ENCODE assay signal across 8 cellular contexts in the genomic region with DNA sequence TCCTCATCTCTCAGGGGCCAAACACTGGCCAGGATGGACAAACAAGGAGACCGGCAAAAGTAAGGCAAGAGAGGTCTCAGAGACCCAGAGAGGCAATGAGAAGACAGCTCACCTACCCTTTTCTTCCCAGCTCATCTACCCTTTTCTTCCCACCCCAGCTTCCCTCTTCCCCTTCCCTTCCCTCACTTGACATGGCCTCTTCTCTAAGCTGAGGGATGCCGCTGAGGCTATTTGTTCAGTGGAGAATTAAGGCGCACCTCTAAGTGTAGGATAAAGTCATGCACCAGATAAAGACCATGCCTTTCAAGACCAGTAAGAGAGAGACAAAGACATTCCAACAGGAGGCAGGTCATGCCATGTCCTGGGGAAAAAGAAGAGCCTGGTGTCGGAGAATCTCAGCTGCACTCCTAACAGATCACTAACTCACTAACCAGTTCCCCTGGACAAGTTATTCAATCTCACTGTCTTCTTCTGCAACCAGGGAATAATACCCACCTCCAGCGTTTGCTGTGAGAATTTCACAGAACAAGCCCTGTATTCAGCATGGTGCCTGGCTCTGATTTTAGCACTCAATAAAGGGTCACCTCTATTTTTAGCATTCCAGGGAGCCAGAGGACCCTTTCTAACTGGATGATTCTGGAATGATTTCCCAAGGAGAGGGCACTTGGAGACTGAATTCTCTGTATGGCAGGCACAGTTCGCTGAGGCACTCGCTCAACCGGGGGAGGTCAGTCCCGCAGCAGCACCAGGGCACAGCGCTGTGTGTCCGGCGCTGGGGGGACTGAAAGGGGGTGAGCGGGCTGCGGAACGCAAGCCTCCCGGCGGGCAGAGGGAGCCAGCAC. TPM values are rescaled to one million over a fixed set of nuclear protein-coding genes. Genes with fewer than 3 reads are reported as not detected.
DNase-seq lines count a peak whose midpoint lies in the region; ATAC-seq lines count a peak whose summit lies in the region.

No MANE protein-coding gene starts in this region.

- in situ Hi-C loops in HAP-1 (cut with MboI; ENCODE audit: low sequenced_read_pairs), result no loop called here

- POLR2A ChIA-PET in activated CD4-positive, alpha-beta memory T cell treated with anti-CD3 and anti-CD28 coated beads, Interleukin-2, amount 10 ng/mL, durations not matched to agents 7 days and 5 days (lab: Charles Lee), result interaction anchor here (0.5 to 6.6 kb wide), 19 partner anchors 9 to 635 kb away, joined by 3 to 114 read pairs (median 9); a partner anchor contains a TSS

- no peaks in the 10 kb centered on the region for H3K9me3 Mint-ChIP-seq in activated CD4-positive, alpha-beta memory T cell treated with anti-CD3 and anti-CD28 coated beads, Interleukin-2, amount 10 ng/mL, durations not matched to agents 7 days and 5 days

- peaks cover 3% of the 10 kb centered on the region for H3K36me3 Mint-ChIP-seq in activated CD4-positive, alpha-beta memory T cell treated with anti-CD3 and anti-CD28 coated beads, Interleukin-2, amount 10 ng/mL, durations not matched to agents 7 days and 5 days (ENCODE audit: low read depth)

- H3K4me1 ChIP-seq in HAP-1, result peaks cover 7% of the 10 kb centered on the region

- H3K27ac Mint-ChIP-seq in activated CD4-positive, alpha-beta memory T cell treated with anti-CD3 and anti-CD28 coated beads, Interleukin-2, amount 10 ng/mL, durations not matched to agents 7 days and 5 days, result peak overlapping the region; percentile 87

- peak overlapping the region; percentile 95 to 100 (median 100) for H3K27ac ChIP-seq in skin epidermis

- no peaks in the 10 kb centered on the region for H3K36me3 ChIP-seq in HAP-1 (replicated peaks)

- no peaks in the 10 kb centered on the region for H3K27me3 Mint-ChIP-seq in activated CD4-positive, alpha-beta memory T cell treated with anti-CD3 and anti-CD28 coated beads, Interleukin-2, amount 10 ng/mL, durations not matched to agents 7 days and 5 days

- H3K9me3 ChIP-seq in HAP-1, result no peaks in the 10 kb centered on the region

- CTCF ChIA-PET in activated CD4-positive, alpha-beta memory T cell treated with anti-CD3 and anti-CD28 coated beads, Interleukin-2, amount 10 ng/mL, durations not matched to agents 7 days and 5 days (lab: Charles Lee), result interaction anchor here (0.7 to 1.4 kb wide), 2 partner anchors 25 to 138 kb away, joined by 3 read pairs; no protein-coding TSS in a partner anchor

- no peaks in the 10 kb centered on the region for H3K27me3 ChIP-seq in HAP-1 (ENCODE audit: low read depth)

- DNase-seq in HAP-1 (ENCODE audit: low spot score in 2 of 2), result no peak
- DNase-seq in activated CD4-positive, alpha-beta memory T cell treated with anti-CD3 and anti-CD28 coated beads, Interleukin-2, amount 10 ng/mL, durations not matched to agents 7 days and 5 days, result no peak
- no peak for DNase-seq in stimulated activated CD4-positive, alpha-beta T cell treated with anti-CD3 and anti-CD28 coated beads, Interleukin-12 subunit alpha, Interleukin-12 subunit beta, amount 100 ng/mL, for 4 hours
- DNase-seq in GOT3 (lab: John Stamatoyannopoulos, UW), result no peak

- H3K4me3 ChIP-seq in HAP-1, result peak overlapping the region; percentile 60
- peak overlapping the region; percentile 55 for H3K4me3 ChIP-seq in iPS-11a (ENCODE audit: low read depth, low read length)
- H3K4me3 ChIP-seq in skin epidermis, result peak overlapping the region; percentile 63 to 91 (median 81)

- no peak for ATAC-seq in HG03025 (IDR thresholded peaks at IDR 0.05; ENCODE audit: low FRiP score, unreplicated experiment)
- no peak for ATAC-seq in GM21526 (IDR thresholded peaks at IDR 0.05; ENCODE audit: low FRiP score, unreplicated experiment)

- H3K4me1 Mint-ChIP-seq in activated CD4-positive, alpha-beta memory T cell treated with anti-CD3 and anti-CD28 coated beads, Interleukin-2, amount 10 ng/mL, durations not matched to agents 7 days and 5 days, result peaks cover 26% of the 10 kb centered on the region

- peak overlapping the region; percentile 91 for H3K4me3 Mint-ChIP-seq in activated CD4-positive, alpha-beta memory T cell treated with anti-CD3 and anti-CD28 coated beads, Interleukin-2, amount 10 ng/mL, durations not matched to agents 7 days and 5 days

RNA-seq across cellular contexts. Expression of a gene that starts 3.0 kb away (rescaled TPM):
- 100 to 1,000 TPM in 1 of 2 experiments, 10 to 100 TPM in 1; 96.4 to 100 TPM for total RNA-seq in activated CD4-positive, alpha-beta memory T cell treated with anti-CD3 and anti-CD28 coated beads, Interleukin-2, amount 10 ng/mL, durations not matched to agents 7 days and 5 days
